ENCODE assay signal across 9 cellular contexts in genomic region chr17:74971842-74972106, GRCh38. TPM values are rescaled to one million over a fixed set of nuclear protein-coding genes. Genes with fewer than 3 reads are reported as not detected.
DNase-seq lines count a peak whose midpoint lies in the region; ATAC-seq and TF ChIP-seq lines count a peak whose summit lies in the region.
"Had no signal": no experiment of that assay in that cellular context is flagged by ENCODE, and none has a peak within 500 bp of the region (broad histone marks: within the 10 kb centered on the region; RNA-seq: fewer than 3 reads in every experiment).

No MANE protein-coding gene starts in this region.

- H3K4me2 ChIP-seq in KMS-11: no peak overlapping the region

- no peaks in the 10 kb centered on the region for H4K20me1 ChIP-seq in KMS-11 (ENCODE audit: insufficient read depth)

- DNase-seq in body of pancreas (no peak), lower lobe of right lung (no peak), HuH-7.5 (ENCODE audit: low spot score) (no peak), foreskin melanocyte (no peak)

- WGBS in body of pancreas, 2 donors: 2% methylated on average over 9 of the region's 9 CpGs; no CpG with 5 or more reads in 1 of the 2 donors

- no peak overlapping the region for H3K4me3 ChIP-seq in KMS-11 (IDR thresholded peaks at IDR 0.05; ENCODE audit: insufficient read depth, low read depth, low read length)
- peak overlapping the region; percentile 73 to 99 for H3K4me3 ChIP-seq in body of pancreas
- H3K4me3 ChIP-seq in lower lobe of right lung: peak overlapping the region; percentile 74
- peak overlapping the region; percentile 49 to 78 for H3K4me3 ChIP-seq in stomach smooth muscle (ENCODE audit: low read length in 2 of 2)

- TF ChIP-seq POLR2A in body of pancreas (IDR thresholded peaks at IDR 0.05): no peak

- no peaks in the 10 kb centered on the region for H3K79me2 ChIP-seq in KMS-11 (ENCODE audit: insufficient read depth, low read depth)

- H3K9me3 ChIP-seq in body of pancreas: no peaks in the 10 kb centered on the region
- no peaks in the 10 kb centered on the region for H3K9me3 ChIP-seq in lower lobe of right lung
- no peaks in the 10 kb centered on the region for H3K9me3 ChIP-seq in stomach smooth muscle (ENCODE audit: control insufficient read depth in 2 of 2, low read length in 2 of 2)

- peak overlapping the region; percentile 60; the same call in 1 of the 2 replicates for H2AFZ ChIP-seq in KMS-11 (ENCODE audit: low read depth)

- TF ChIP-seq CTCF in KMS-11 (conservative IDR thresholded peaks at IDR 0.05; ENCODE audit: low read depth, low read length) (no peak), body of pancreas (IDR thresholded peaks at IDR 0.05) (no peak), lower lobe of right lung (IDR thresholded peaks at IDR 0.05) (no peak)

- intact Hi-C loops in body of pancreas (cut with DNase I) (no loop called here), lower lobe of right lung (cut with DNase I) (no loop called here)

- H3K27ac ChIP-seq in KMS-11: no peak overlapping the region
- peak overlapping the region; percentile 94 to 97 (median 95) for H3K27ac ChIP-seq in body of pancreas
- H3K27ac ChIP-seq in lower lobe of right lung: peak overlapping the region; percentile 73
- no peak overlapping the region for H3K27ac ChIP-seq in stomach smooth muscle (ENCODE audit: low read length)

- H3K4me1 ChIP-seq in KMS-11 (ENCODE audit: low read depth, poor library complexity, severe bottlenecking) (peaks cover 3% of the 10 kb centered on the region), body of pancreas (peaks cover 69% of the 10 kb centered on the region), lower lobe of right lung (peaks cover 30% of the 10 kb centered on the region), stomach smooth muscle (ENCODE audit: control insufficient read depth, insufficient read depth, low read length) (peaks cover 17% of the 10 kb centered on the region)

- H3K9ac ChIP-seq in KMS-11 (no peak overlapping the region), stomach smooth muscle (ENCODE audit: low read length in 2 of 2) (peak overlapping the region; percentile 51 to 60)

- ATAC-seq in body of pancreas (no peak), lower lobe of right lung (peak in 1 of 2 donors; percentile 35), HG02623 (IDR thresholded peaks at IDR 0.05; ENCODE audit: unreplicated experiment) (no peak), HG03108 (IDR thresholded peaks at IDR 0.05; ENCODE audit: unreplicated experiment) (no peak)

- no peaks in the 10 kb centered on the region for H3K36me3 ChIP-seq in KMS-11 (ENCODE audit: insufficient read depth)
- H3K36me3 ChIP-seq in body of pancreas (replicated peaks in 1 of 2; ENCODE audit: insufficient read depth in 1 of 2, low read depth in 2 of 2): no peaks in the 10 kb centered on the region
- H3K36me3 ChIP-seq in lower lobe of right lung: no peaks in the 10 kb centered on the region
- no peaks in the 10 kb centered on the region for H3K36me3 ChIP-seq in stomach smooth muscle (ENCODE audit: control insufficient read depth in 2 of 2, insufficient read depth in 2 of 2, low read length in 2 of 2)

- H3K27me3 ChIP-seq in KMS-11 (ENCODE audit: insufficient read depth, low read depth): peaks cover 31% of the 10 kb centered on the region
- no peaks in the 10 kb centered on the region for H3K27me3 ChIP-seq in body of pancreas
- peaks cover 32% of the 10 kb centered on the region for H3K27me3 ChIP-seq in lower lobe of right lung (ENCODE audit: low read depth)
- peaks cover 2 to 4% of the 10 kb centered on the region in 2 donors for H3K27me3 ChIP-seq in stomach smooth muscle (ENCODE audit: control insufficient read depth in 1 of 2, insufficient read depth in 2 of 2, low read length in 2 of 2)

RNA-seq across cellular contexts. Expression of gene HID1, which starts 0.8 kb away (rescaled TPM):
- total RNA-seq in body of pancreas (100 to 1,000 TPM; 157 to 164 TPM), lower lobe of right lung (28.6 TPM)

RNA-seq across cellular contexts. Expression of gene CDR2L, which starts 15.7 kb away (rescaled TPM):
- total RNA-seq in body of pancreas: 10 to 100 TPM; 11.9 to 18.5 TPM
- total RNA-seq in lower lobe of right lung: 12.6 TPM

RNA-seq across cellular contexts. Expression of gene OTOP3, which starts 36.1 kb away (rescaled TPM):
- total RNA-seq in body of pancreas: 1 to 10 TPM in 1 of 2 donors, under 1 TPM in 1; 0.66 to 2.3 TPM
- not detected for total RNA-seq in lower lobe of right lung
- total RNA-seq: activated CD8-positive, alpha-beta memory T cell treated with anti-CD3 and anti-CD28 coated beads for 36 hours had no signal

RNA-seq across cellular contexts. Expression of gene MRPL58, which starts 40.7 kb away (rescaled TPM):
- 10 to 100 TPM in 1 of 2 donors, not detected in 1; 16.9 TPM for total RNA-seq in body of pancreas
- 22.4 TPM for total RNA-seq in lower lobe of right lung

RNA-seq across cellular contexts. Expression of gene OTOP2, which starts 47.7 kb away (rescaled TPM):
- total RNA-seq in body of pancreas: not detected
- not detected for total RNA-seq in lower lobe of right lung
- total RNA-seq: activated CD8-positive, alpha-beta memory T cell treated with anti-CD3 and anti-CD28 coated beads for 36 hours had no signal

Comparison
In these comparisons a context has a peak if more than half of its experiments do, and no peak if none do; other contexts are left out.
1. H3K27ac ChIP-seq: peak in body of pancreas (4 of 4) and lower lobe of right lung (single experiment); none in KMS-11 (single experiment) and stomach smooth muscle (single experiment).